ENCODE assay signal across 17 cellular contexts in genomic region chr1:228008391-228009115, GRCh38. TPM values are rescaled to one million over a fixed set of nuclear protein-coding genes. Genes with fewer than 3 reads are reported as not detected.
DNase-seq lines count a peak whose midpoint lies in the region; ATAC-seq and TF ChIP-seq lines count a peak whose summit lies in the region.
"Had no signal": no experiment of that assay in that cellular context is flagged by ENCODE, and none has a peak within 500 bp of the region (broad histone marks: within the 10 kb centered on the region; RNA-seq: fewer than 3 reads in every experiment).

No MANE protein-coding gene starts in this region.

- peaks cover 64 to 69% of the 10 kb centered on the region in 2 donors for H3K27me3 Mint-ChIP-seq in effector memory CD8-positive, alpha-beta T cell
- peaks cover 68% of the 10 kb centered on the region for H3K27me3 Mint-ChIP-seq in osteocyte (ENCODE audit: unreplicated experiment)

- H3K27me3 ChIP-seq in colonic mucosa: peaks cover 53% of the 10 kb centered on the region
- H3K27me3 ChIP-seq in SJCRH30: 0 out of 2 replicates have a peak, but pooled peaks cover 8% of the 10 kb centered on the region

- H3K27ac Mint-ChIP-seq in effector memory CD8-positive, alpha-beta T cell: no peak overlapping the region
- no peak overlapping the region for H3K27ac Mint-ChIP-seq in osteocyte (ENCODE audit: unreplicated experiment)

- intact Hi-C loops in colonic mucosa (cut with DNase I): loop anchor here (5.0 kb wide), 1 partner anchor 64 kb away; no protein-coding TSS in a partner anchor

- H3K4me3 ChIP-seq in colonic mucosa (no peak overlapping the region), SJCRH30 (no peak overlapping the region)
- H3K4me3 ChIP-seq: psoas muscle had no signal

- H3K9me3 Mint-ChIP-seq in effector memory CD8-positive, alpha-beta T cell: no peaks in the 10 kb centered on the region
- H3K9me3 Mint-ChIP-seq in osteocyte (ENCODE audit: unreplicated experiment): no peaks in the 10 kb centered on the region

- H3K9me3 ChIP-seq in colonic mucosa (no peaks in the 10 kb centered on the region), SJCRH30 (replicated peaks) (no peaks in the 10 kb centered on the region)
- H3K9me3 ChIP-seq: Caco-2, left lung, psoas muscle had no signal

- peak overlapping the region; percentile 13 to 68 for H3K4me3 Mint-ChIP-seq in effector memory CD8-positive, alpha-beta T cell
- H3K4me3 Mint-ChIP-seq in osteocyte (ENCODE audit: unreplicated experiment): no peak overlapping the region

- H3K4me1 ChIP-seq in colonic mucosa (no peaks in the 10 kb centered on the region), SJCRH30 (no peaks in the 10 kb centered on the region)

- TF ChIP-seq CTCF in osteocyte (IDR thresholded peaks at IDR 0.05) (no peak), colonic mucosa (IDR thresholded peaks at IDR 0.05) (no peak)

- DNase-seq in D341Med (ENCODE audit: low spot score) (peak; percentile 61), HEK293T (ENCODE audit: extremely low spot score) (peak; percentile 6), osteocyte (ENCODE audit: extremely low spot score, unreplicated experiment) (peak; percentile 83), colonic mucosa (no peak), SJCRH30 (no peak)
- no peak for DNase-seq in effector memory CD8-positive, alpha-beta T cell
- DNase-seq: activated CD4-positive, alpha-beta T cell treated with anti-CD3 and anti-CD28 coated beads, Interleukin-2, amount 50 U/mL, for 48 hours; Caco-2; effector CD4-positive, alpha-beta T cell; GOT3; left lung; NCI-H2029 treated with DMSO at 0.1 percent for 48 hours; NK-92 treated with Interleukin-12 subunit alpha and Interleukin-12 subunit beta, amount 100 ng/mL, for 24 hours; stimulated activated CD4-positive, alpha-beta T cell treated with anti-CD3 and anti-CD28 coated beads, Interleukin-4, amount 100 ng/mL, for 24 hours had no signal

- H3K4me1 Mint-ChIP-seq in effector memory CD8-positive, alpha-beta T cell (ENCODE audit: low read depth in 2 of 2): peaks cover 7 to 13% of the 10 kb centered on the region in 2 donors
- H3K4me1 Mint-ChIP-seq in osteocyte (ENCODE audit: unreplicated experiment): peaks cover 10% of the 10 kb centered on the region

- H3K27ac ChIP-seq in colonic mucosa: no peak overlapping the region
- no peak overlapping the region for H3K27ac ChIP-seq in SJCRH30
- H3K27ac ChIP-seq: left lung, psoas muscle had no signal

- ATAC-seq in effector memory CD8-positive, alpha-beta T cell (replicated peaks): no peak
- ATAC-seq in GM19463 (IDR thresholded peaks at IDR 0.05; ENCODE audit: unreplicated experiment): no peak
- ATAC-seq: left lung, psoas muscle had no signal

- POLR2A ChIA-PET in HEK293T (lab: Yijun Ruan, JAX): no interaction called here

- no peak overlapping the region for H3K9ac ChIP-seq in colonic mucosa (ENCODE audit: low read depth in 2 of 2, low read length in 2 of 2)

- H3K36me3 Mint-ChIP-seq in effector memory CD8-positive, alpha-beta T cell (ENCODE audit: insufficient read depth): no peaks in the 10 kb centered on the region
- H3K36me3 Mint-ChIP-seq in osteocyte (ENCODE audit: unreplicated experiment): no peaks in the 10 kb centered on the region

- H3K36me3 ChIP-seq in colonic mucosa (no peaks in the 10 kb centered on the region), SJCRH30 (no peaks in the 10 kb centered on the region)
- H3K36me3 ChIP-seq: left lung had no signal

- CTCF ChIA-PET in HEK293T (lab: Yijun Ruan, JAX): no interaction called here

TF ChIP-seq in HEK293T, 16 proteins besides CTCF, POLR2A, EP300 and RAD21:
- TF ChIP-seq L3MBTL2 (conservative IDR thresholded peaks at IDR 0.05): no peak
- no peak for TF ChIP-seq BHLHE40 (IDR thresholded peaks at IDR 0.05; ENCODE audit: borderline replicate concordance)

RNA-seq across cellular contexts. Expression of gene WNT3A, which starts 1.8 kb away (rescaled TPM):
- total RNA-seq in osteocyte (not detected in 2 replicates), colonic mucosa (not detected)
- not detected in 2 replicates for total RNA-seq in SJCRH30 (2014; rRNA removed; shearing (Covaris generic))
- total RNA-seq: glomerular endothelial cell, psoas muscle had no signal

Comparison
In these comparisons a context has a peak if more than half of its experiments do, and no peak if none do; other contexts are left out.
1. DNase-seq: peak in D341Med (single experiment), HEK293T (single experiment) and osteocyte (single experiment); none in effector memory CD8-positive, alpha-beta T cell (0 of 3), colonic mucosa (single experiment) and SJCRH30 (0 of 2).